Comparison of ENCODE assay signal across 8 cellular contexts in genomic region chr2:138846216-138846821, GRCh38.
DNase-seq lines count a peak whose midpoint lies in the region; ATAC-seq, FAIRE-seq and TF ChIP-seq lines count a peak whose summit lies in the region.

No MANE protein-coding gene starts in this region.

- DNase-seq in AG08395 (ENCODE audit: low spot score) (peak; percentile 28), NCI-H146 treated with DMSO at 0.1 percent for 48 hours (lab: John Stamatoyannopoulos, UW; ENCODE audit: unreplicated experiment) (peak; percentile 56), HepG2 (ENCODE audit: low spot score) (peak; percentile 34), ureter (ENCODE audit: low spot score) (no peak), COLO668 (lab: John Stamatoyannopoulos, UW; ENCODE audit: unreplicated experiment) (no peak)
- peak; percentile 4 for DNase-seq in activated CD8-positive, alpha-beta T cell treated with anti-CD3 and anti-CD28 coated beads for 36 hours

- H3K36me3 Mint-ChIP-seq in activated CD8-positive, alpha-beta T cell treated with anti-CD3 and anti-CD28 coated beads for 36 hours (ENCODE audit: low read depth), result no peaks in the 10 kb centered on the region

- H3K9ac ChIP-seq in HepG2 (ENCODE audit: insufficient read depth, low read depth, low read length), result no peak overlapping the region

- CTCF ChIA-PET in activated CD8-positive, alpha-beta T cell treated with anti-CD3 and anti-CD28 coated beads for 36 hours (lab: Charles Lee), result interaction anchor here (0.7 to 1.8 kb wide), 4 partner anchors 8 to 22 kb away, joined by 3 to 4 read pairs (median 3); no protein-coding TSS in a partner anchor
- CTCF ChIA-PET in HepG2 (lab: Yijun Ruan, JAX; ENCODE audit: low intra/inter-chr PET ratio, low total read pairs), result interaction anchor here (0.9 kb wide), 1 partner anchor 185 kb away, joined by 5 read pairs; no protein-coding TSS in a partner anchor

- intact Hi-C loops in activated CD8-positive, alpha-beta T cell treated with anti-CD3 and anti-CD28 coated beads for 36 hours (cut with micrococcal nuclease), result no loop called here
- intact Hi-C loops in HepG2 (cut with micrococcal nuclease; ENCODE audit: unreplicated experiment), result loop anchor here (1.0 kb wide), 1 partner anchor 185 kb away; no protein-coding TSS in a partner anchor

- TF ChIP-seq POLR2A in HepG2 (IDR thresholded peaks at IDR 0.05; ENCODE audit: insufficient read depth in 1 of 2, low read depth in 2 of 2, low read length in 2 of 2), result no peak

- H4K20me1 ChIP-seq in HepG2 (ENCODE audit: insufficient read depth, low read length), result no peaks in the 10 kb centered on the region

- in situ Hi-C loops in HepG2 (cut with HindIII; ENCODE audit: extremely low pct_ligation_motif_present, low pct_unique_long_range_greater_than_20kb), result no loop called here

- no peaks in the 10 kb centered on the region for H3K9me3 Mint-ChIP-seq in activated CD8-positive, alpha-beta T cell treated with anti-CD3 and anti-CD28 coated beads for 36 hours

- POLR2A ChIA-PET in activated CD8-positive, alpha-beta T cell treated with anti-CD3 and anti-CD28 coated beads for 36 hours (lab: Charles Lee), result no interaction called here
- POLR2A ChIA-PET in HepG2 (lab: Yijun Ruan, JAX), result no interaction called here

- H3K9me3 ChIP-seq in HepG2 (ENCODE audit: low read length), result no peaks in the 10 kb centered on the region

- peak; percentile 67 for TF ChIP-seq CTCF in activated CD8-positive, alpha-beta T cell treated with anti-CD3 and anti-CD28 coated beads for 36 hours (IDR thresholded peaks at IDR 0.05)
- peak; percentile 73 for TF ChIP-seq CTCF in HepG2 (CRISPR knock-in tag; IDR thresholded peaks at IDR 0.05)

- H3K4me3 Mint-ChIP-seq in activated CD8-positive, alpha-beta T cell treated with anti-CD3 and anti-CD28 coated beads for 36 hours, result no peak overlapping the region

- BruUV-seq in HepG2 (replicated peaks; lab: Mats Ljungman, UMichigan), result no TSS peak

- H3K27me3 Mint-ChIP-seq in activated CD8-positive, alpha-beta T cell treated with anti-CD3 and anti-CD28 coated beads for 36 hours, result no peaks in the 10 kb centered on the region

- H3K27me3 ChIP-seq in HepG2 (ENCODE audit: control insufficient read depth in 1 of 2, insufficient read depth in 2 of 2, low read length in 2 of 2), result no peaks in the 10 kb centered on the region

- H3K4me2 ChIP-seq in HepG2 (ENCODE audit: low read depth, low read length), result no peak overlapping the region

- no peaks in the 10 kb centered on the region for H3K4me1 ChIP-seq in HepG2 (ENCODE audit: insufficient read depth, low read length)

- 28% methylated on average over 8 of the region's 8 CpGs for WGBS in HepG2 (ENCODE audit: low lambda C conversion rate)

- no peak overlapping the region for H3K4me3 ChIP-seq in HepG2 (replicated peaks in 1 of 3; ENCODE audit: insufficient read depth in 1 of 3, low read depth in 2 of 3, low read length in 3 of 3)

- peak; percentile 26; the same call in 1 of the 2 replicates for TF ChIP-seq RAD21 in HepG2 (CRISPR knock-in tag; IDR thresholded peaks at IDR 0.05)

- H2AFZ ChIP-seq in HepG2 (ENCODE audit: low read length), result no peak overlapping the region

- FAIRE-seq in HepG2 (lab: Jason Lieb, UNC), result no peak

- H3K36me3 ChIP-seq in HepG2 (replicated peaks in 1 of 2; ENCODE audit: control insufficient read depth in 1 of 2, insufficient read depth in 2 of 2, low read length in 2 of 2), result no peaks in the 10 kb centered on the region

- H3K79me2 ChIP-seq in HepG2 (ENCODE audit: insufficient read depth, low read length), result no peaks in the 10 kb centered on the region

- H3K27ac ChIP-seq in HepG2 (ENCODE audit: extremely low read length, insufficient read depth, low read length), result no peak overlapping the region

- TF ChIP-seq EP300 in HepG2 (IDR thresholded peaks at IDR 0.05; ENCODE audit: low read depth in 2 of 2, low read length in 2 of 2) (no peak), HepG2 (CRISPR knock-in tag; IDR thresholded peaks at IDR 0.05; ENCODE audit: borderline replicate concordance) (no peak)

- H3K4me1 Mint-ChIP-seq in activated CD8-positive, alpha-beta T cell treated with anti-CD3 and anti-CD28 coated beads for 36 hours (ENCODE audit: low read depth), result no peaks in the 10 kb centered on the region

- H3K27ac Mint-ChIP-seq in activated CD8-positive, alpha-beta T cell treated with anti-CD3 and anti-CD28 coated beads for 36 hours, result no peak overlapping the region

- peak; percentile 96 for ATAC-seq in GM18511 (IDR thresholded peaks at IDR 0.05; ENCODE audit: unreplicated experiment)
- peak; percentile 89 for ATAC-seq in HG02884 (IDR thresholded peaks at IDR 0.05; ENCODE audit: unreplicated experiment)
- no peak for ATAC-seq in activated CD8-positive, alpha-beta T cell treated with anti-CD3 and anti-CD28 coated beads for 36 hours
- ATAC-seq in HepG2, result peak; percentile 91

TF ChIP-seq in HepG2, 621 proteins besides CTCF, POLR2A, EP300 and RAD21:
- no peak for TF ChIP-seq ZNF17 (CRISPR knock-in tag; IDR thresholded peaks at IDR 0.05)
- peak; percentile 58; the same call in 1 of the 2 replicates for TF ChIP-seq ARID3A (IDR thresholded peaks at IDR 0.05; ENCODE audit: low read depth, low read length)
- TF ChIP-seq ZNF10 (CRISPR knock-in tag; IDR thresholded peaks at IDR 0.05; ENCODE audit: borderline replicate concordance, low read depth), result no peak
- TF ChIP-seq CSRNP2 (CRISPR knock-in tag; conservative IDR thresholded peaks at IDR 0.05; ENCODE audit: low read depth), result no peak
- TF ChIP-seq ZNF674 (CRISPR knock-in tag; IDR thresholded peaks at IDR 0.05; ENCODE audit: low read depth), result no peak
- TF ChIP-seq IRF1 (CRISPR knock-in tag; IDR thresholded peaks at IDR 0.05; ENCODE audit: low read depth), result no peak
- 0 out of 2 replicates have a peak, but pooled peaks have one; percentile 45 for TF ChIP-seq TEF (CRISPR knock-in tag; IDR thresholded peaks at IDR 0.05)
- TF ChIP-seq SMC3 (IDR thresholded peaks at IDR 0.05; ENCODE audit: low read length), result peak; percentile 17; the same call in 1 of the 2 replicates
- no peak for TF ChIP-seq KDM2A (CRISPR knock-in tag; IDR thresholded peaks at IDR 0.05; ENCODE audit: borderline replicate concordance, low read depth)
- peak; percentile 63 for TF ChIP-seq STAG1 (CRISPR knock-in tag; IDR thresholded peaks at IDR 0.05)

Comparison
In these comparisons a context has a peak if more than half of its experiments do, and no peak if none do; other contexts are left out.
1. DNase-seq: peak in AG08395 (single experiment), NCI-H146 treated with DMSO at 0.1 percent for 48 hours (single experiment), activated CD8-positive, alpha-beta T cell treated with anti-CD3 and anti-CD28 coated beads for 36 hours (single experiment) and HepG2 (single experiment); none in ureter (single experiment) and COLO668 (single experiment).